ENCODE assay signal across 18 cellular contexts in the genomic region with DNA sequence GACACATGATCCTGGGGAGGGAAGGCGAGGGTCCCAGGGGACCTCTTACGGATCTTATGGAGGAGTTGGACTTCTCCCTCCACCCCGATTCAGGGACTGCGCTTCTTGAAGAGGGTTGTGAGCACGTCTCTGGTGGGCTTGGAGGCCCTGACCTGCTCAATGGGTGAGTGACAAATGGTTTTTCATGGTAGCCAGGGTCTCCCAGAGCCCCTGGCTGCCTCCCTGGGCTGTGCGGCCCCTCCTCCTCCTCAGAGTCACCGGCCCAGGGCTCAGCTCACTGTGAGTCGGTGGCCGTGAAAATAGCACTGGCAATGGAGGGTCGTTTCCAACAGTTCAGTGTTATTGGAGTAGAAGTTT.
"Had no signal": no experiment of that assay in that cellular context is flagged by ENCODE, and none has a peak within 500 bp of the region (broad histone marks: within the 10 kb centered on the region; RNA-seq: fewer than 3 reads in every experiment).

No MANE protein-coding gene starts in this region.

- DNase-seq: activated CD4-positive, alpha-beta memory T cell treated with anti-CD3 and anti-CD28 coated beads for 36 hours; activated CD4-positive, alpha-beta T cell treated with anti-CD3 and anti-CD28 coated beads for 36 hours; activated CD8-positive, alpha-beta memory T cell treated with anti-CD3 and anti-CD28 coated beads, Interleukin-2, amount 10 ng/mL, durations not matched to agents 7 days and 5 days; activated naive CD4-positive, alpha-beta T cell treated with anti-CD3 and anti-CD28 coated beads for 36 hours; activated naive CD8-positive, alpha-beta T cell treated with anti-CD3 and anti-CD28 coated beads, Interleukin-2, amount 50 U/mL, for 24 hours; activated T-cell treated with anti-CD3 and anti-CD28 coated beads, Interleukin-2, amount 50 U/mL, for 1 hour; dermis blood vessel endothelial cell; endodermal cell; heart left ventricle; left cardiac atrium; nucleus accumbens; small intestine; stimulated activated naive CD8-positive, alpha-beta T cell treated with anti-CD3 and anti-CD28 coated beads, Interleukin-15, amount 100 ng/mL, for 72 hours; WERI-Rb-1 had no signal

- H3K36me3 Mint-ChIP-seq: activated CD4-positive, alpha-beta memory T cell treated with anti-CD3 and anti-CD28 coated beads for 36 hours; activated CD8-positive, alpha-beta memory T cell treated with anti-CD3 and anti-CD28 coated beads, Interleukin-2, amount 10 ng/mL, durations not matched to agents 7 days and 5 days had no signal

- H3K4me3 Mint-ChIP-seq: activated CD4-positive, alpha-beta memory T cell treated with anti-CD3 and anti-CD28 coated beads for 36 hours; activated CD4-positive, alpha-beta T cell treated with anti-CD3 and anti-CD28 coated beads for 36 hours; activated CD8-positive, alpha-beta memory T cell treated with anti-CD3 and anti-CD28 coated beads, Interleukin-2, amount 10 ng/mL, durations not matched to agents 7 days and 5 days; activated naive CD4-positive, alpha-beta T cell treated with anti-CD3 and anti-CD28 coated beads for 36 hours; activated naive CD8-positive, alpha-beta T cell treated with anti-CD3 and anti-CD28 coated beads, Interleukin-2, amount 50 U/mL, for 24 hours; endodermal cell; stimulated activated naive CD8-positive, alpha-beta T cell treated with anti-CD3 and anti-CD28 coated beads, Interleukin-15, amount 100 ng/mL, for 72 hours had no signal

- H3K27me3 Mint-ChIP-seq: activated CD4-positive, alpha-beta memory T cell treated with anti-CD3 and anti-CD28 coated beads for 36 hours; activated CD4-positive, alpha-beta T cell treated with anti-CD3 and anti-CD28 coated beads for 36 hours; activated naive CD8-positive, alpha-beta T cell treated with anti-CD3 and anti-CD28 coated beads, Interleukin-2, amount 50 U/mL, for 24 hours; stimulated activated naive CD8-positive, alpha-beta T cell treated with anti-CD3 and anti-CD28 coated beads, Interleukin-15, amount 100 ng/mL, for 72 hours had no signal

- H3K4me3 ChIP-seq: heart left ventricle, lung, right atrium auricular region, thoracic aorta had no signal

- ATAC-seq: activated CD4-positive, alpha-beta T cell treated with anti-CD3 and anti-CD28 coated beads for 36 hours; activated CD8-positive, alpha-beta memory T cell treated with anti-CD3 and anti-CD28 coated beads, Interleukin-2, amount 10 ng/mL, durations not matched to agents 7 days and 5 days; activated naive CD8-positive, alpha-beta T cell treated with anti-CD3 and anti-CD28 coated beads, Interleukin-2, amount 50 U/mL, for 24 hours; heart left ventricle; left cardiac atrium; stimulated activated naive CD8-positive, alpha-beta T cell treated with anti-CD3 and anti-CD28 coated beads, Interleukin-15, amount 100 ng/mL, for 72 hours had no signal

- H3K27ac Mint-ChIP-seq: activated CD4-positive, alpha-beta memory T cell treated with anti-CD3 and anti-CD28 coated beads for 36 hours; activated CD4-positive, alpha-beta T cell treated with anti-CD3 and anti-CD28 coated beads for 36 hours; activated CD8-positive, alpha-beta memory T cell treated with anti-CD3 and anti-CD28 coated beads, Interleukin-2, amount 10 ng/mL, durations not matched to agents 7 days and 5 days; activated naive CD4-positive, alpha-beta T cell treated with anti-CD3 and anti-CD28 coated beads for 36 hours; activated naive CD8-positive, alpha-beta T cell treated with anti-CD3 and anti-CD28 coated beads, Interleukin-2, amount 50 U/mL, for 24 hours; activated T-helper 2 cell treated with anti-CD3 and anti-CD28 coated beads, Interferon-gamma antibody, Interleukin-2, Interleukin-4, amounts not matched to agents 10 μg/mL and 5 μg/mL and 100 μg/mL, durations not matched to agents 14 hours and 24 hours and 36 hours; endodermal cell; stimulated activated naive CD8-positive, alpha-beta T cell treated with anti-CD3 and anti-CD28 coated beads, Interleukin-15, amount 100 ng/mL, for 72 hours had no signal

- H3K27ac ChIP-seq: heart left ventricle, right atrium auricular region, thoracic aorta, WERI-Rb-1 had no signal

- H3K27me3 ChIP-seq: heart left ventricle, right atrium auricular region had no signal

- H3K9me3 Mint-ChIP-seq: activated CD4-positive, alpha-beta memory T cell treated with anti-CD3 and anti-CD28 coated beads for 36 hours; activated naive CD4-positive, alpha-beta T cell treated with anti-CD3 and anti-CD28 coated beads for 36 hours; activated naive CD8-positive, alpha-beta T cell treated with anti-CD3 and anti-CD28 coated beads, Interleukin-2, amount 50 U/mL, for 24 hours; activated T-helper 2 cell treated with anti-CD3 and anti-CD28 coated beads, Interferon-gamma antibody, Interleukin-2, Interleukin-4, amounts not matched to agents 10 μg/mL and 5 μg/mL and 100 μg/mL, durations not matched to agents 14 hours and 24 hours and 36 hours; endodermal cell; stimulated activated naive CD8-positive, alpha-beta T cell treated with anti-CD3 and anti-CD28 coated beads, Interleukin-15, amount 100 ng/mL, for 72 hours had no signal

- H3K36me3 ChIP-seq: heart left ventricle, right atrium auricular region, thoracic aorta, WERI-Rb-1 had no signal

- H3K9me3 ChIP-seq: heart left ventricle, right atrium auricular region, thoracic aorta had no signal

- H3K4me1 Mint-ChIP-seq: endodermal cell had no signal
